11 cellular contexts compared by ENCODE assay signal in the genomic region with DNA sequence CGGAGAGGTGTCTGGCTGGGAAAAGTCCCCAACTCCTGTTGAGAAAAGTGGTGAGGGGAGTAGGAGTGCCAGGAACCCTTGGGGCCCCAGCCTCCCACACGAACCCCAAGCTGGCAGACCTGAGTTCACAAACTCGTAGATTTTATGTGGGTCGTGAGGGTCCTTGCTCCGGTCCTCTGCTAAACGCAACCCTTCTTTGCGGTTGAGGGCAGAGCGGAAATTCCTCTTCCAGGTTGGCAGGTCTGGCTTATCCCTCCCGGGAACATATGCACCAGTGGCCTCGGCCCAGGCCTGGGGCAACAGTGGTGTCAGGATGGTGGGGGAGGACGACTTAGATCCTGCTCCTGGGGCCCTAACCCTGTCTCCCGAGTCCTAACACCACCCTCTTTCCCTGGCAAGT. TPM values are rescaled to one million over a fixed set of nuclear protein-coding genes. Genes with fewer than 3 reads are reported as not detected.
DNase-seq lines count a peak whose midpoint lies in the region; FAIRE-seq and TF ChIP-seq lines count a peak whose summit lies in the region.
"Had no signal": no experiment of that assay in that cellular context is flagged by ENCODE, and none has a peak within 500 bp of the region (broad histone marks: within the 10 kb centered on the region; RNA-seq: fewer than 3 reads in every experiment).

No MANE protein-coding gene starts in this region.

- FAIRE-seq in HTR-8/SVneo (lab: Jason Lieb, UNC) (no peak), frontal cortex (lab: Jason Lieb, UNC) (no peak)
- FAIRE-seq: A204.1 had no signal

- H4K12ac ChIP-seq in trophoblast cell (ENCODE audit: low read depth, low read length): no peak overlapping the region

- H3K4me1 Mint-ChIP-seq in T-helper 2 cell treated with Interferon-gamma antibody and Interleukin-4, amounts not matched to agents 5 μg/mL and 100 μg/mL, for 36 hours (ENCODE audit: low read depth): peaks cover 29% of the 10 kb centered on the region
- peaks cover 40% of the 10 kb centered on the region for H3K4me1 Mint-ChIP-seq in brain

- H4K20me1 ChIP-seq in Karpas-422 (ENCODE audit: insufficient read depth, low read depth, low read length): peaks cover 21% of the 10 kb centered on the region

- no peak overlapping the region for H4K8ac ChIP-seq in trophoblast cell (ENCODE audit: low read depth, low read length)

- peak overlapping the region; percentile 91 for H3K4me2 ChIP-seq in Karpas-422 (ENCODE audit: low read depth, low read length, poor library complexity, severe bottlenecking)
- H3K4me2 ChIP-seq in trophoblast cell (ENCODE audit: low read length): no peak overlapping the region

- H3K9ac ChIP-seq in Karpas-422 (ENCODE audit: low read length) (no peak overlapping the region), trophoblast cell (ENCODE audit: low read length) (peak overlapping the region; percentile 29)

- no peaks in the 10 kb centered on the region for H3K9me2 ChIP-seq in Karpas-422 (replicated peaks; ENCODE audit: insufficient read depth, low read length)

- H2BK120ac ChIP-seq in trophoblast cell (ENCODE audit: insufficient read depth, low read length, poor library complexity): no peak overlapping the region

- H3K27ac ChIP-seq in Karpas-422 (ENCODE audit: low read length): no peak overlapping the region
- H3K27ac ChIP-seq in trophoblast cell (ENCODE audit: low read depth, low read length): no peak overlapping the region

- H4K91ac ChIP-seq in trophoblast cell (ENCODE audit: low read depth, low read length): no peak overlapping the region

- no peak overlapping the region for H2BK12ac ChIP-seq in trophoblast cell (ENCODE audit: low read length)

- no peak for DNase-seq in T-helper 2 cell treated with Interferon-gamma antibody and Interleukin-4, amounts not matched to agents 5 μg/mL and 100 μg/mL, for 36 hours (ENCODE audit: low spot score)
- DNase-seq in T-helper 2 cell: no peak
- DNase-seq in Karpas-422: no peak
- DNase-seq in trophoblast cell: no peak
- DNase-seq in HTR-8/SVneo (ENCODE audit: insufficient read length, low spot score): no peak
- no peak for DNase-seq in frontal cortex (ENCODE audit: low spot score in 2 of 2)
- no peak for DNase-seq in NCI-H187 (lab: John Stamatoyannopoulos, UW)
- DNase-seq: foreskin melanocyte; stimulated activated CD4-positive, alpha-beta T cell treated with anti-CD3 and anti-CD28 coated beads, Interleukin-1b, Interleukin-23, amount 100 ng/mL, for 48 hours had no signal

- H3K27ac Mint-ChIP-seq in T-helper 2 cell treated with Interferon-gamma antibody and Interleukin-4, amounts not matched to agents 5 μg/mL and 100 μg/mL, for 36 hours: peak overlapping the region; percentile 96
- peak overlapping the region in 3 of 5 experiments; percentile 36 to 94 (median 53) for H3K27ac Mint-ChIP-seq in brain

- H2AFZ ChIP-seq in Karpas-422 (ENCODE audit: low read length): no peak overlapping the region
- no peak overlapping the region for H2AFZ ChIP-seq in trophoblast cell (ENCODE audit: insufficient read depth, low read length, poor library complexity)

- H3K14ac ChIP-seq in trophoblast cell (ENCODE audit: low read length): no peak overlapping the region

- H3K9me3 Mint-ChIP-seq in T-helper 2 cell treated with Interferon-gamma antibody and Interleukin-4, amounts not matched to agents 5 μg/mL and 100 μg/mL, for 36 hours: no peaks in the 10 kb centered on the region
- peaks cover 0 to 2% (median 0%) of the 10 kb centered on the region in 5 experiments for H3K9me3 Mint-ChIP-seq in brain

- H3K9me3 ChIP-seq in Karpas-422 (ENCODE audit: low read length) (no peaks in the 10 kb centered on the region), trophoblast cell (ENCODE audit: insufficient read depth, low read depth, low read length) (peaks cover 7% of the 10 kb centered on the region)

- peaks cover 40% of the 10 kb centered on the region for H3K36me3 Mint-ChIP-seq in T-helper 2 cell treated with Interferon-gamma antibody and Interleukin-4, amounts not matched to agents 5 μg/mL and 100 μg/mL, for 36 hours (ENCODE audit: low read depth)
- peaks cover 19% of the 10 kb centered on the region for H3K36me3 Mint-ChIP-seq in brain

- H3K79me2 ChIP-seq in Karpas-422 (ENCODE audit: low read length) (peaks cover 51% of the 10 kb centered on the region), trophoblast cell (ENCODE audit: control insufficient read depth, insufficient read depth, low read length, poor library complexity) (peaks cover 19% of the 10 kb centered on the region)

- peak overlapping the region; percentile 75; the same call in 1 of the 2 replicates for H3K4me3 ChIP-seq in Karpas-422 (ENCODE audit: low read length)
- no peak overlapping the region for H3K4me3 ChIP-seq in trophoblast cell (ENCODE audit: low read depth, low read length)

- H3K79me1 ChIP-seq in trophoblast cell (ENCODE audit: low read length): peaks cover 12% of the 10 kb centered on the region

- no peaks in the 10 kb centered on the region for H3K27me3 Mint-ChIP-seq in T-helper 2 cell treated with Interferon-gamma antibody and Interleukin-4, amounts not matched to agents 5 μg/mL and 100 μg/mL, for 36 hours (ENCODE audit: low read depth)
- H3K27me3 Mint-ChIP-seq in brain: peaks cover 17% of the 10 kb centered on the region

- no CpG with 5 or more reads among the region's 12 CpGs for WGBS in trophoblast cell (ENCODE audit: extremely low coverage, insufficient coverage, insufficient read length)

- H3K18ac ChIP-seq in trophoblast cell (ENCODE audit: low read length): no peak overlapping the region

- H2AK5ac ChIP-seq in trophoblast cell (ENCODE audit: low read length): no peak overlapping the region

- H3K4me1 ChIP-seq in Karpas-422 (ENCODE audit: low read length) (peaks cover 25% of the 10 kb centered on the region), trophoblast cell (ENCODE audit: control insufficient read depth in 1 of 2, insufficient read depth in 2 of 2, low read length in 2 of 2) (peaks cover 7 to 9% of the 10 kb centered on the region in 2 experiments)

- no peak overlapping the region for H3K23ac ChIP-seq in trophoblast cell (ENCODE audit: low read length)

- H3K4ac ChIP-seq in trophoblast cell (ENCODE audit: low read depth, low read length): no peak overlapping the region

- H3K4me3 Mint-ChIP-seq in T-helper 2 cell treated with Interferon-gamma antibody and Interleukin-4, amounts not matched to agents 5 μg/mL and 100 μg/mL, for 36 hours: peak overlapping the region; percentile 98
- H3K4me3 Mint-ChIP-seq in brain: peak overlapping the region in 4 of 5 experiments; percentile 11 to 97 (median 96)

- H3K27me3 ChIP-seq in Karpas-422 (ENCODE audit: low read length) (no peaks in the 10 kb centered on the region), trophoblast cell (ENCODE audit: insufficient read depth, low read length) (no peaks in the 10 kb centered on the region)

- H3K36me3 ChIP-seq in Karpas-422 (ENCODE audit: insufficient read depth, low read length): peaks cover 28% of the 10 kb centered on the region; the same call in 1 of the 2 replicates
- peaks cover 49 to 51% of the 10 kb centered on the region in 2 experiments for H3K36me3 ChIP-seq in trophoblast cell (ENCODE audit: control insufficient read depth in 1 of 2, insufficient read depth in 2 of 2, low read length in 2 of 2)

- TF ChIP-seq CTCF in brain (conservative IDR thresholded peaks at IDR 0.05): no peak

- H2BK5ac ChIP-seq in trophoblast cell (ENCODE audit: low read depth, low read length, poor library complexity): no peak overlapping the region

RNA-seq across cellular contexts. Expression of a gene that starts 2.4 kb away (rescaled TPM):
- total RNA-seq in Karpas-422 (2014; rRNA removed; shearing (Covaris generic); ENCODE audit: low replicate concordance): 78.2 and 293 TPM in 2 replicates
- polyA plus RNA-seq in brain (ENCODE audit: insufficient read depth, low read depth, low replicate concordance): 80.8 TPM
- 92.5 and 102 TPM in 2 replicates for polyA plus RNA-seq in trophoblast cell (2013)
- 10.2 TPM for total RNA-seq in frontal cortex

RNA-seq across cellular contexts. Expression of a gene that starts 2.5 kb away (rescaled TPM):
- 25.6 and 35.4 TPM in 2 replicates for total RNA-seq in Karpas-422 (2014; rRNA removed; shearing (Covaris generic); ENCODE audit: low replicate concordance)
- polyA plus RNA-seq in brain (ENCODE audit: insufficient read depth, low read depth, low replicate concordance): 11.5 TPM
- polyA plus RNA-seq in trophoblast cell (2013): 131 and 139 TPM in 2 replicates
- total RNA-seq in frontal cortex: 1.2 TPM

RNA-seq across cellular contexts. Expression of a gene that starts 13.8 kb away (rescaled TPM):
- 293 and 522 TPM in 2 replicates for total RNA-seq in Karpas-422 (2014; rRNA removed; shearing (Covaris generic); ENCODE audit: low replicate concordance)
- 243 TPM for polyA plus RNA-seq in brain (ENCODE audit: insufficient read depth, low read depth, low replicate concordance)
- 149 and 153 TPM in 2 replicates for polyA plus RNA-seq in trophoblast cell (2013)
- total RNA-seq in frontal cortex: 248 TPM

RNA-seq across cellular contexts. Expression of a gene that starts 21.2 kb away (rescaled TPM):
- total RNA-seq in Karpas-422 (2014; rRNA removed; shearing (Covaris generic); ENCODE audit: low replicate concordance): 8.3 and 19.6 TPM in 2 replicates
- polyA plus RNA-seq in brain (ENCODE audit: insufficient read depth, low read depth, low replicate concordance): 67.3 TPM
- 59.7 and 62.7 TPM in 2 replicates for polyA plus RNA-seq in trophoblast cell (2013)
- total RNA-seq in frontal cortex: 9.4 TPM

RNA-seq across cellular contexts. Expression of a gene that starts 23.3 kb away (rescaled TPM):
- 0.22 and 1.8 TPM in 2 replicates for total RNA-seq in Karpas-422 (2014; rRNA removed; shearing (Covaris generic); ENCODE audit: low replicate concordance)
- polyA plus RNA-seq in brain (ENCODE audit: insufficient read depth, low read depth, low replicate concordance): 18.8 TPM
- polyA plus RNA-seq in trophoblast cell (2013): 43.3 and 43.8 TPM in 2 replicates
- 0.82 TPM for total RNA-seq in frontal cortex

Comparison
In these comparisons a context has a peak if more than half of its experiments do, and no peak if none do; other contexts are left out.
1. RNA of a gene that starts 2.5 kb away (total RNA-seq): 25.6 to 35.4 TPM in Karpas-422; 1.2 TPM in frontal cortex (single experiment); every median in the first group is over 10 times any median in the second.